Comparison of ENCODE assay signal across 8 cellular contexts in genomic region chr1:8671313-8671917, GRCh38.
A peak's percentile ranks its signal among the peaks of the same experiment; 100 is the strongest.
DNase-seq lines count a peak whose midpoint lies in the region; ATAC-seq and TF ChIP-seq lines count a peak whose summit lies in the region.

No MANE protein-coding gene starts in this region.

- peaks cover 21 to 60% (median 35%) of the 10 kb centered on the region in 3 donors for H3K4me1 Mint-ChIP-seq in naive B cell

- CTCF ChIA-PET in IMR-90 (lab: Yijun Ruan, JAX), result interaction anchor here (0.6 to 1.1 kb wide), 7 partner anchors 10 to 109 kb away, joined by 3 read pairs; no protein-coding TSS in a partner anchor

- no peaks in the 10 kb centered on the region for H3K9me3 Mint-ChIP-seq in naive B cell

- no peak overlapping the region for H2AK9ac ChIP-seq in IMR-90 (replicated peaks; ENCODE audit: low read depth, low read length, poor library complexity)

- H4K20me1 ChIP-seq in IMR-90 (ENCODE audit: insufficient read depth, low read length), result peaks cover 73% of the 10 kb centered on the region

- no peak overlapping the region for H2AK5ac ChIP-seq in IMR-90 (ENCODE audit: low read depth, low read length)

- no peak overlapping the region for H4K8ac ChIP-seq in IMR-90 (ENCODE audit: low read depth in 2 of 2, low read length in 2 of 2)

- no peak overlapping the region for H3K4me3 ChIP-seq in IMR-90 (ENCODE audit: insufficient read depth, low read depth, low read length)

- no peak overlapping the region for H4K5ac ChIP-seq in IMR-90 (ENCODE audit: low read depth, low read length)

- no peak overlapping the region for H3K14ac ChIP-seq in IMR-90 (replicated peaks; ENCODE audit: low read depth, low read length)

- H3K27ac ChIP-seq in IMR-90 (ENCODE audit: insufficient read depth, low read length), result no peak overlapping the region

- POLR2A ChIA-PET in IMR-90 (lab: Charles Lee; ENCODE audit: unreplicated experiment), result no interaction called here

- H2AFZ ChIP-seq in IMR-90 (replicated peaks; ENCODE audit: low read length, poor library complexity), result no peak overlapping the region

- H3K9me3 ChIP-seq in IMR-90 (ENCODE audit: control insufficient read depth, insufficient read depth, low read length), result no peaks in the 10 kb centered on the region

- no peak overlapping the region for H4K91ac ChIP-seq in IMR-90 (ENCODE audit: insufficient read depth, low read depth, low read length)

- no peak overlapping the region; the same call in 1 of the 2 replicates for H3K4ac ChIP-seq in IMR-90 (ENCODE audit: low read depth, low read length)

- no peak overlapping the region for H3K9ac ChIP-seq in IMR-90 (ENCODE audit: low read depth, low read length)

- intact Hi-C loops in IMR-90 (cut with micrococcal nuclease), result loop anchor here (1.0 to 2.0 kb wide), 2 partner anchors 55 to 110 kb away; no protein-coding TSS in a partner anchor

- ATAC-seq in IMR-90 (ENCODE audit: low read depth) (peak; percentile 38; the same call in 1 of the 2 replicates), esophagus mucosa (peak; percentile 45), naive B cell (ENCODE audit: low read depth in 2 of 2) (peak; percentile 54 to 57), HG02870 (IDR thresholded peaks at IDR 0.05; ENCODE audit: unreplicated experiment) (no peak), GM21619 (IDR thresholded peaks at IDR 0.05; ENCODE audit: unreplicated experiment) (no peak)

- no peak overlapping the region for H2BK15ac ChIP-seq in IMR-90 (ENCODE audit: low read depth, low read length)

- no TSS peak for BruUV-seq in IMR-90 (replicated peaks; lab: Mats Ljungman, UMichigan)

- in situ Hi-C loops in IMR-90 (cut with MboI; ENCODE audit: low sequenced_read_pairs), result no loop called here

- peak; percentile 83 for DNase-seq in DMS53 (lab: John Stamatoyannopoulos, UW)
- DNase-seq in IMR-90, result peak; percentile 84
- DNase-seq in SK-N-DZ (ENCODE audit: low spot score), result peak; percentile 24
- peak; percentile 39 for DNase-seq in naive B cell
- no peak for DNase-seq in activated effector memory CD4-positive, alpha-beta T cell treated with Interleukin-2 at 50 U/mL for 16 hours

- peaks cover 9% of the 10 kb centered on the region; the same call in 1 of the 2 replicates for H3K9me1 ChIP-seq in IMR-90 (ENCODE audit: insufficient read depth, low read length)

- H3K27me3 Mint-ChIP-seq in naive B cell, result no peaks in the 10 kb centered on the region

- H2BK120ac ChIP-seq in IMR-90 (ENCODE audit: low read depth, low read length), result no peak overlapping the region; the same call in 1 of the 2 replicates

- H3K56ac ChIP-seq in IMR-90 (ENCODE audit: extremely low read depth, insufficient read depth, low read length), result no peak overlapping the region

- peaks cover 14 to 77% of the 10 kb centered on the region in 2 experiments for H3K79me1 ChIP-seq in IMR-90 (ENCODE audit: low read depth in 1 of 2, low read length in 2 of 2)

- peak overlapping the region in 5 of 6 donors; percentile 19 to 76 (median 65) for H3K27ac Mint-ChIP-seq in naive B cell

- no peak overlapping the region for H2BK20ac ChIP-seq in IMR-90 (ENCODE audit: low read depth, low read length)

- H3K23ac ChIP-seq in IMR-90 (ENCODE audit: low read depth, low read length), result no peak overlapping the region

- no peaks in the 10 kb centered on the region for H3K36me3 ChIP-seq in IMR-90 (ENCODE audit: control insufficient read depth, insufficient read depth, low read length)

- H3K4me2 ChIP-seq in IMR-90 (ENCODE audit: low read depth, low read length), result peak overlapping the region; percentile 49; the same call in 1 of the 2 replicates

- H3K4me1 ChIP-seq in IMR-90 (ENCODE audit: control insufficient read depth, insufficient read depth, low read length), result peaks cover 21% of the 10 kb centered on the region

- no peak for TF ChIP-seq POLR2A in IMR-90 (IDR thresholded peaks at IDR 0.05; ENCODE audit: low read depth, low read length)

- H3K18ac ChIP-seq in IMR-90 (ENCODE audit: low read depth, low read length), result no peak overlapping the region; the same call in 1 of the 2 replicates

- TF ChIP-seq CTCF in IMR-90 (conservative IDR thresholded peaks at IDR 0.05; ENCODE audit: low read depth, low read length), result peak; percentile 90

- H3K27me3 ChIP-seq in IMR-90 (ENCODE audit: control insufficient read depth, insufficient read depth, low read length), result no peaks in the 10 kb centered on the region

- peak overlapping the region; percentile 19 for H2BK5ac ChIP-seq in IMR-90 (ENCODE audit: low read depth, low read length, poor library complexity, severe bottlenecking)

- peak; percentile 85 for TF ChIP-seq RAD21 in IMR-90 (IDR thresholded peaks at IDR 0.05; ENCODE audit: low read length)

- peak overlapping the region in 2 of 8 donors; percentile 22 to 48 for H3K4me3 Mint-ChIP-seq in naive B cell

- H3K36me3 Mint-ChIP-seq in naive B cell, result no peaks in the 10 kb centered on the region

- no CpG with 5 or more reads among the region's 8 CpGs for WGBS in IMR-90 (ENCODE audit: extremely low coverage in 2 of 2, insufficient read length in 1 of 2), 2 experiments

- dilution Hi-C loops in IMR-90 (cut with HindIII; ENCODE audit: low sequenced_read_pairs, unreplicated experiment), result no loop called here

TF ChIP-seq in IMR-90, 13 proteins besides CTCF, POLR2A, EP300 and RAD21:
- peak; percentile 90 for TF ChIP-seq SMC3 (IDR thresholded peaks at IDR 0.05; ENCODE audit: low read depth, low read length)
- no peak for TF ChIP-seq BHLHE40 (IDR thresholded peaks at IDR 0.05; ENCODE audit: low read depth, low read length)

Comparison
In these comparisons a context has a peak if more than half of its experiments do, and no peak if none do; other contexts are left out.
1. ATAC-seq: peak in IMR-90 (single experiment), esophagus mucosa (single experiment) and naive B cell (2 of 2); none in HG02870 (single experiment) and GM21619 (single experiment).